12 cellular contexts compared by ENCODE assay signal in genomic region chr10:34538291-34538829, GRCh38.
DNase-seq lines count a peak whose midpoint lies in the region; ATAC-seq and TF ChIP-seq lines count a peak whose summit lies in the region.
"Had no signal": no experiment of that assay in that cellular context is flagged by ENCODE, and none has a peak within 500 bp of the region (broad histone marks: within the 10 kb centered on the region; RNA-seq: fewer than 3 reads in every experiment).

No MANE protein-coding gene starts in this region.

- peak overlapping the region in 1 of 4 donors; percentile 19 for H3K4me3 ChIP-seq in esophagus squamous epithelium
- H3K4me3 ChIP-seq: SK-N-MC had no signal

- peak overlapping the region; percentile 66 for H3K27ac Mint-ChIP-seq in WTC11
- no peak overlapping the region for H3K27ac Mint-ChIP-seq in T-helper 2 cell treated with Interferon-gamma antibody and Interleukin-4, amounts not matched to agents 5 μg/mL and 100 μg/mL, for 36 hours
- H3K27ac Mint-ChIP-seq in effector memory CD8-positive, alpha-beta T cell: no peak overlapping the region
- H3K27ac Mint-ChIP-seq: stimulated activated naive B cell treated with anti-CD40 and anti-IgM and Interleukin-4, amounts not matched to agents 10 μg/mL and 1 μg/mL and 100 μg/mL, for 72 hours had no signal

- H3K27me3 ChIP-seq in esophagus squamous epithelium: no peaks in the 10 kb centered on the region

- no peaks in the 10 kb centered on the region for H3K27me3 Mint-ChIP-seq in WTC11 (ENCODE audit: low read depth)
- H3K27me3 Mint-ChIP-seq in T-helper 2 cell treated with Interferon-gamma antibody and Interleukin-4, amounts not matched to agents 5 μg/mL and 100 μg/mL, for 36 hours (ENCODE audit: low read depth): no peaks in the 10 kb centered on the region
- H3K27me3 Mint-ChIP-seq in effector memory CD8-positive, alpha-beta T cell: no peaks in the 10 kb centered on the region
- H3K27me3 Mint-ChIP-seq: naive B cell; stimulated activated naive B cell treated with anti-CD40 and anti-IgM and Interleukin-4, amounts not matched to agents 10 μg/mL and 1 μg/mL and 100 μg/mL, for 72 hours had no signal

- H3K36me3 ChIP-seq in esophagus squamous epithelium: peaks cover 0 to 5% (median 0%) of the 10 kb centered on the region in 3 donors

- H3K36me3 Mint-ChIP-seq in WTC11: no peaks in the 10 kb centered on the region
- no peaks in the 10 kb centered on the region for H3K36me3 Mint-ChIP-seq in T-helper 2 cell treated with Interferon-gamma antibody and Interleukin-4, amounts not matched to agents 5 μg/mL and 100 μg/mL, for 36 hours (ENCODE audit: low read depth)
- no peaks in the 10 kb centered on the region for H3K36me3 Mint-ChIP-seq in effector memory CD8-positive, alpha-beta T cell (ENCODE audit: insufficient read depth)
- H3K36me3 Mint-ChIP-seq: naive B cell; stimulated activated naive B cell treated with anti-CD40 and anti-IgM and Interleukin-4, amounts not matched to agents 10 μg/mL and 1 μg/mL and 100 μg/mL, for 72 hours had no signal

- H3K4me1 Mint-ChIP-seq in WTC11: peaks cover 20% of the 10 kb centered on the region
- H3K4me1 Mint-ChIP-seq in T-helper 2 cell treated with Interferon-gamma antibody and Interleukin-4, amounts not matched to agents 5 μg/mL and 100 μg/mL, for 36 hours (ENCODE audit: low read depth): peaks cover 17% of the 10 kb centered on the region
- H3K4me1 Mint-ChIP-seq in effector memory CD8-positive, alpha-beta T cell (ENCODE audit: low read depth in 2 of 2): no peaks in the 10 kb centered on the region

- TF ChIP-seq POLR2A in esophagus squamous epithelium (IDR thresholded peaks at IDR 0.05): no peak

- TF ChIP-seq CTCF in WTC11 (IDR thresholded peaks at IDR 0.05) (no peak), esophagus squamous epithelium (IDR thresholded peaks at IDR 0.05) (no peak)

- H3K9me3 ChIP-seq in esophagus squamous epithelium: no peaks in the 10 kb centered on the region

- peaks cover 0 to 28% (median 0%) of the 10 kb centered on the region in 3 donors for H3K4me1 ChIP-seq in esophagus squamous epithelium

- peak overlapping the region in 1 of 4 donors; percentile 29 for H3K27ac ChIP-seq in esophagus squamous epithelium
- H3K27ac ChIP-seq: SK-N-MC had no signal

- H3K4me3 Mint-ChIP-seq in WTC11: no peak overlapping the region
- no peak overlapping the region for H3K4me3 Mint-ChIP-seq in T-helper 2 cell treated with Interferon-gamma antibody and Interleukin-4, amounts not matched to agents 5 μg/mL and 100 μg/mL, for 36 hours
- peak overlapping the region in 1 of 2 donors; percentile 7 for H3K4me3 Mint-ChIP-seq in effector memory CD8-positive, alpha-beta T cell
- H3K4me3 Mint-ChIP-seq: stimulated activated naive B cell treated with anti-CD40 and anti-IgM and Interleukin-4, amounts not matched to agents 10 μg/mL and 1 μg/mL and 100 μg/mL, for 72 hours had no signal

- POLR2A ChIA-PET in WTC11 (lab: Charles Lee): no interaction called here

- WGBS in esophagus squamous epithelium, 2 donors: 69 to 78% methylated on average over 10 of the region's 10 CpGs

- peaks cover 4% of the 10 kb centered on the region; the same call in 1 of the 2 replicates for H3K9me3 Mint-ChIP-seq in WTC11
- no peaks in the 10 kb centered on the region for H3K9me3 Mint-ChIP-seq in T-helper 2 cell treated with Interferon-gamma antibody and Interleukin-4, amounts not matched to agents 5 μg/mL and 100 μg/mL, for 36 hours
- peaks cover 0 to 7% of the 10 kb centered on the region in 2 donors for H3K9me3 Mint-ChIP-seq in effector memory CD8-positive, alpha-beta T cell
- H3K9me3 Mint-ChIP-seq: stimulated activated naive B cell treated with anti-CD40 and anti-IgM and Interleukin-4, amounts not matched to agents 10 μg/mL and 1 μg/mL and 100 μg/mL, for 72 hours had no signal

- intact Hi-C loops in esophagus squamous epithelium (cut with DNase I): no loop called here

- ATAC-seq in GM19035 (IDR thresholded peaks at IDR 0.05; ENCODE audit: unreplicated experiment): peak; percentile 41
- peak; percentile 32 for ATAC-seq in HG02798 (IDR thresholded peaks at IDR 0.05; ENCODE audit: poor library complexity, unreplicated experiment)
- ATAC-seq in WTC11: peak; percentile 46
- no peak for ATAC-seq in effector memory CD8-positive, alpha-beta T cell (replicated peaks)
- ATAC-seq: HCT116 had no signal

- DNase-seq in WTC11 (ENCODE audit: low spot score): peak; percentile 18
- DNase-seq in renal cortical epithelial cell (ENCODE audit: low read depth): peak; percentile 74
- no peak for DNase-seq in T-helper 2 cell treated with Interferon-gamma antibody and Interleukin-4, amounts not matched to agents 5 μg/mL and 100 μg/mL, for 36 hours (ENCODE audit: low spot score)
- DNase-seq in effector memory CD8-positive, alpha-beta T cell: no peak
- no peak for DNase-seq in esophagus squamous epithelium (lab: John Stamatoyannopoulos, UW)
- no peak for DNase-seq in activated CD4-positive, alpha-beta T cell treated with anti-CD3 and anti-CD28 coated beads for 4 hours
- DNase-seq: naive B cell; stimulated activated naive B cell treated with anti-CD40 and anti-IgM and Interleukin-4, amounts not matched to agents 10 μg/mL and 1 μg/mL and 100 μg/mL, for 72 hours had no signal

- CTCF ChIA-PET in WTC11 (lab: Charles Lee): no interaction called here

TF ChIP-seq in WTC11, 78 proteins besides CTCF, POLR2A, EP300 and RAD21:
- TF ChIP-seq KAT7 (CRISPR knock-in tag; IDR thresholded peaks at IDR 0.05; ENCODE audit: borderline replicate concordance) (no peak), NR2C2 (CRISPR knock-in tag; IDR thresholded peaks at IDR 0.05) (no peak), TCF7 (CRISPR knock-in tag; IDR thresholded peaks at IDR 0.05; ENCODE audit: low read depth) (no peak), ATF2 (CRISPR knock-in tag; IDR thresholded peaks at IDR 0.05; ENCODE audit: borderline replicate concordance, low read depth) (no peak)

Comparison
In these comparisons a context has a peak if more than half of its experiments do, and no peak if none do; other contexts are left out.
1. DNase-seq: peak in WTC11 (single experiment) and renal cortical epithelial cell (single experiment); none in T-helper 2 cell treated with Interferon-gamma antibody and Interleukin-4, amounts not matched to agents 5 μg/mL and 100 μg/mL, for 36 hours (single experiment), effector memory CD8-positive, alpha-beta T cell (0 of 3), esophagus squamous epithelium (single experiment) and activated CD4-positive, alpha-beta T cell treated with anti-CD3 and anti-CD28 coated beads for 4 hours (0 of 2).